ENCODE assay signal across 1 cellular context in genomic region chr15:50182233-50183013, GRCh38.
TF ChIP-seq lines count a peak whose summit lies in the region.

No MANE protein-coding gene starts in this region.

TF ChIP-seq in K562, 482 proteins besides CTCF, POLR2A, EP300 and RAD21 (continued from another document and continues in another):
- TF ChIP-seq, protein P1, sequence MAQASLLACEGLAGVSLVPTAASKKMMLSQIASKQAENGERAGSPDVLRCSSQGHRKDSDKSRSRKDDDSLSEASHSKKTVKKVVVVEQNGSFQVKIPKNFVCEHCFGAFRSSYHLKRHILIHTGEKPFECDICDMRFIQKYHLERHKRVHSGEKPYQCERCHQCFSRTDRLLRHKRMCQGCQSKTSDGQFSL (CRISPR knock-in tag; IDR thresholded peaks at IDR 0.05): no peak
- TF ChIP-seq, protein P1 (tag; IDR thresholded peaks at IDR 0.05): no peak
- no peak for TF ChIP-seq KLF16 (IDR thresholded peaks at IDR 0.05)
- TF ChIP-seq CTBP1 (IDR thresholded peaks at IDR 0.05; ENCODE audit: borderline replicate concordance): peak; percentile 88
- TF ChIP-seq, protein P2, sequence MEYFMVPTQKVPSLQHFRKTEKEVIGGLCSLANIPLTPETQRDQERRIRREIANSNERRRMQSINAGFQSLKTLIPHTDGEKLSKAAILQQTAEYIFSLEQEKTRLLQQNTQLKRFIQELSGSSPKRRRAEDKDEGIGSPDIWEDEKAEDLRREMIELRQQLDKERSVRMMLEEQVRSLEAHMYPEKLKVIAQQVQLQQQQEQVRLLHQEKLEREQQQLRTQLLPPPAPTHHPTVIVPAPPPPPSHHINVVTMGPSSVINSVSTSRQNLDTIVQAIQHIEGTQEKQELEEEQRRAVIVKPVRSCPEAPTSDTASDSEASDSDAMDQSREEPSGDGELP (CRISPR knock-in tag; IDR thresholded peaks at IDR 0.05; ENCODE audit: borderline replicate concordance): no peak
- TF ChIP-seq MECOM (CRISPR knock-in tag; IDR thresholded peaks at IDR 0.05): no peak
- no peak for TF ChIP-seq TFAM (CRISPR knock-in tag; conservative IDR thresholded peaks at IDR 0.05)
- no peak for TF ChIP-seq ZNF239 (CRISPR knock-in tag; IDR thresholded peaks at IDR 0.05)
- TF ChIP-seq CHD1 (IDR thresholded peaks at IDR 0.05; ENCODE audit: low read length): peak; percentile 85
- no peak for TF ChIP-seq KDM1A (IDR thresholded peaks at IDR 0.05)
- no peak for TF ChIP-seq SREBF1 (IDR thresholded peaks at IDR 0.05; ENCODE audit: borderline replicate concordance, low read depth, low read length)
- peak; percentile 81 for TF ChIP-seq RB1 (IDR thresholded peaks at IDR 0.05; ENCODE audit: low read depth)
- TF ChIP-seq MXD1 (CRISPR knock-in tag; IDR thresholded peaks at IDR 0.05; ENCODE audit: borderline replicate concordance, poor library complexity, severe bottlenecking): no peak
- TF ChIP-seq ERF (CRISPR knock-in tag; IDR thresholded peaks at IDR 0.05): peak; percentile 57; the same call in 1 of the 2 replicates
- TF ChIP-seq ZNF695 (CRISPR knock-in tag; IDR thresholded peaks at IDR 0.05): no peak
- no peak for TF ChIP-seq POLR2H (tag; IDR thresholded peaks at IDR 0.05; ENCODE audit: low read depth)
- TF ChIP-seq JUND (IDR thresholded peaks at IDR 0.05; ENCODE audit: borderline replicate concordance, low read depth, low read length): no peak
- TF ChIP-seq JUND (tag; IDR thresholded peaks at IDR 0.05; ENCODE audit: borderline replicate concordance, low read depth, low read length): no peak
- peak; percentile 60 for TF ChIP-seq HNRNPLL (IDR thresholded peaks at IDR 0.05; ENCODE audit: low read depth, low read length, poor library complexity, severe bottlenecking)
- TF ChIP-seq TRIM28 (IDR thresholded peaks at IDR 0.05): no peak
- no peak for TF ChIP-seq ZKSCAN1 (IDR thresholded peaks at IDR 0.05; ENCODE audit: low read depth, low read length)
- no peak for TF ChIP-seq HNRNPH1 (optimal IDR thresholded peaks at IDR 0.05; ENCODE audit: low read depth, low read length)
- peak; percentile 47; the same call in 1 of the 2 replicates for TF ChIP-seq SOX6 (IDR thresholded peaks at IDR 0.05)
- no peak for TF ChIP-seq ZBTB9 (CRISPR knock-in tag; IDR thresholded peaks at IDR 0.05)
- no peak for TF ChIP-seq ARNT (IDR thresholded peaks at IDR 0.05)
- TF ChIP-seq POLR3A (IDR thresholded peaks at IDR 0.05; ENCODE audit: borderline replicate concordance, extremely low read depth, insufficient read depth, insufficient read length): no peak
- TF ChIP-seq MTA2 (IDR thresholded peaks at IDR 0.05; ENCODE audit: low read depth): no peak
- no peak for TF ChIP-seq LARP7 (IDR thresholded peaks at IDR 0.05)
- peak; percentile 52 for TF ChIP-seq FIP1L1 (IDR thresholded peaks at IDR 0.05; ENCODE audit: low read depth, low read length, poor library complexity, severe bottlenecking)
- TF ChIP-seq MAFF (IDR thresholded peaks at IDR 0.05; ENCODE audit: low read length): no peak
- peak; percentile 70; the same call in 1 of the 2 replicates for TF ChIP-seq CBFB (CRISPR knock-in tag; IDR thresholded peaks at IDR 0.05)
- TF ChIP-seq THRA (IDR thresholded peaks at IDR 0.05): no peak
- TF ChIP-seq CEBPG (CRISPR knock-in tag; IDR thresholded peaks at IDR 0.05): no peak
- no peak for TF ChIP-seq CEBPG (tag; conservative IDR thresholded peaks at IDR 0.05 in 1 of 2, IDR thresholded peaks at IDR 0.05 in 1 of 2)
- TF ChIP-seq ILK (tag; IDR thresholded peaks at IDR 0.05; ENCODE audit: borderline replicate concordance, low read depth): no peak
- TF ChIP-seq NR4A1 (CRISPR knock-in tag; IDR thresholded peaks at IDR 0.05): no peak
- 0 out of 2 replicates have a peak, but pooled peaks have one; percentile 53 for TF ChIP-seq NR4A1 (tag; IDR thresholded peaks at IDR 0.05)
- TF ChIP-seq HDAC6 (IDR thresholded peaks at IDR 0.05; ENCODE audit: low read depth, low read length): peak; percentile 51; the same call in 1 of the 2 replicates
- TF ChIP-seq CREB3 (tag; conservative IDR thresholded peaks at IDR 0.05; ENCODE audit: low read depth): no peak
- no peak for TF ChIP-seq LCOR (CRISPR knock-in tag; IDR thresholded peaks at IDR 0.05)
- TF ChIP-seq SMAD2 (IDR thresholded peaks at IDR 0.05; ENCODE audit: low read depth, low read length): no peak
- no peak for TF ChIP-seq RHOXF2B (CRISPR knock-in tag; conservative IDR thresholded peaks at IDR 0.05)
- no peak for TF ChIP-seq SMARCC2 (IDR thresholded peaks at IDR 0.05; ENCODE audit: low read depth)
- no peak for TF ChIP-seq ZNF217 (CRISPR knock-in tag; IDR thresholded peaks at IDR 0.05)
- no peak; the same call in 1 of the 2 replicates for TF ChIP-seq ZNF586 (CRISPR knock-in tag; conservative IDR thresholded peaks at IDR 0.05)
- TF ChIP-seq NRF1 (conservative IDR thresholded peaks at IDR 0.05 in 1 of 2, IDR thresholded peaks at IDR 0.05 in 1 of 2): peak; percentile 82 to 84
- no peak for TF ChIP-seq ZNF408 (CRISPR knock-in tag; IDR thresholded peaks at IDR 0.05; ENCODE audit: low read depth)
- TF ChIP-seq PPARD (CRISPR knock-in tag; IDR thresholded peaks at IDR 0.05): no peak
- TF ChIP-seq, protein P3, sequence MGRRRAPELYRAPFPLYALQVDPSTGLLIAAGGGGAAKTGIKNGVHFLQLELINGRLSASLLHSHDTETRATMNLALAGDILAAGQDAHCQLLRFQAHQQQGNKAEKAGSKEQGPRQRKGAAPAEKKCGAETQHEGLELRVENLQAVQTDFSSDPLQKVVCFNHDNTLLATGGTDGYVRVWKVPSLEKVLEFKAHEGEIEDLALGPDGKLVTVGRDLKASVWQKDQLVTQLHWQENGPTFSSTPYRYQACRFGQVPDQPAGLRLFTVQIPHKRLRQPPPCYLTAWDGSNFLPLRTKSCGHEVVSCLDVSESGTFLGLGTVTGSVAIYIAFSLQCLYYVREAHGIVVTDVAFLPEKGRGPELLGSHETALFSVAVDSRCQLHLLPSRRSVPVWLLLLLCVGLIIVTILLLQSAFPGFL (CRISPR knock-in tag; IDR thresholded peaks at IDR 0.05): no peak
- no peak for TF ChIP-seq ID3 (CRISPR knock-in tag; IDR thresholded peaks at IDR 0.05)
- peak; percentile 73; the same call in 1 of the 2 replicates for TF ChIP-seq ID3 (tag; IDR thresholded peaks at IDR 0.05)
- TF ChIP-seq, protein P4, sequence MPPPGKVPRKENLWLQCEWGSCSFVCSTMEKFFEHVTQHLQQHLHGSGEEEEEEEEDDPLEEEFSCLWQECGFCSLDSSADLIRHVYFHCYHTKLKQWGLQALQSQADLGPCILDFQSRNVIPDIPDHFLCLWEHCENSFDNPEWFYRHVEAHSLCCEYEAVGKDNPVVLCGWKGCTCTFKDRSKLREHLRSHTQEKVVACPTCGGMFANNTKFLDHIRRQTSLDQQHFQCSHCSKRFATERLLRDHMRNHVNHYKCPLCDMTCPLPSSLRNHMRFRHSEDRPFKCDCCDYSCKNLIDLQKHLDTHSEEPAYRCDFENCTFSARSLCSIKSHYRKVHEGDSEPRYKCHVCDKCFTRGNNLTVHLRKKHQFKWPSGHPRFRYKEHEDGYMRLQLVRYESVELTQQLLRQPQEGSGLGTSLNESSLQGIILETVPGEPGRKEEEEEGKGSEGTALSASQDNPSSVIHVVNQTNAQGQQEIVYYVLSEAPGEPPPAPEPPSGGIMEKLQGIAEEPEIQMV (tag; conservative IDR thresholded peaks at IDR 0.05; ENCODE audit: low read depth): no peak
- no peak for TF ChIP-seq MYNN (IDR thresholded peaks at IDR 0.05)
- no peak for TF ChIP-seq MYNN (CRISPR knock-in tag; IDR thresholded peaks at IDR 0.05)
- TF ChIP-seq, protein P5, sequence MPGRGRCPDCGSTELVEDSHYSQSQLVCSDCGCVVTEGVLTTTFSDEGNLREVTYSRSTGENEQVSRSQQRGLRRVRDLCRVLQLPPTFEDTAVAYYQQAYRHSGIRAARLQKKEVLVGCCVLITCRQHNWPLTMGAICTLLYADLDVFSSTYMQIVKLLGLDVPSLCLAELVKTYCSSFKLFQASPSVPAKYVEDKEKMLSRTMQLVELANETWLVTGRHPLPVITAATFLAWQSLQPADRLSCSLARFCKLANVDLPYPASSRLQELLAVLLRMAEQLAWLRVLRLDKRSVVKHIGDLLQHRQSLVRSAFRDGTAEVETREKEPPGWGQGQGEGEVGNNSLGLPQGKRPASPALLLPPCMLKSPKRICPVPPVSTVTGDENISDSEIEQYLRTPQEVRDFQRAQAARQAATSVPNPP (IDR thresholded peaks at IDR 0.05; ENCODE audit: borderline replicate concordance, insufficient read depth, insufficient read length): no peak
- 0 out of 2 replicates have a peak, but pooled peaks have one; percentile 53 for TF ChIP-seq MYC (IDR thresholded peaks at IDR 0.05; ENCODE audit: low read depth, low read length)
- TF ChIP-seq MYC (CRISPR knock-in tag; IDR thresholded peaks at IDR 0.05; ENCODE audit: borderline replicate concordance, low read depth): no peak
- no peak for TF ChIP-seq ZNF146 (CRISPR knock-in tag; IDR thresholded peaks at IDR 0.05; ENCODE audit: unreplicated experiment)
- peak; percentile 57; the same call in 1 of the 2 replicates for TF ChIP-seq SMAD4 (CRISPR knock-in tag; conservative IDR thresholded peaks at IDR 0.05)
- no peak for TF ChIP-seq TAF15 (IDR thresholded peaks at IDR 0.05; ENCODE audit: low read depth, low read length)
- TF ChIP-seq, protein P6, sequence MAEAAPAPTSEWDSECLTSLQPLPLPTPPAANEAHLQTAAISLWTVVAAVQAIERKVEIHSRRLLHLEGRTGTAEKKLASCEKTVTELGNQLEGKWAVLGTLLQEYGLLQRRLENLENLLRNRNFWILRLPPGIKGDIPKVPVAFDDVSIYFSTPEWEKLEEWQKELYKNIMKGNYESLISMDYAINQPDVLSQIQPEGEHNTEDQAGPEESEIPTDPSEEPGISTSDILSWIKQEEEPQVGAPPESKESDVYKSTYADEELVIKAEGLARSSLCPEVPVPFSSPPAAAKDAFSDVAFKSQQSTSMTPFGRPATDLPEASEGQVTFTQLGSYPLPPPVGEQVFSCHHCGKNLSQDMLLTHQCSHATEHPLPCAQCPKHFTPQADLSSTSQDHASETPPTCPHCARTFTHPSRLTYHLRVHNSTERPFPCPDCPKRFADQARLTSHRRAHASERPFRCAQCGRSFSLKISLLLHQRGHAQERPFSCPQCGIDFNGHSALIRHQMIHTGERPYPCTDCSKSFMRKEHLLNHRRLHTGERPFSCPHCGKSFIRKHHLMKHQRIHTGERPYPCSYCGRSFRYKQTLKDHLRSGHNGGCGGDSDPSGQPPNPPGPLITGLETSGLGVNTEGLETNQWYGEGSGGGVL (CRISPR knock-in tag; IDR thresholded peaks at IDR 0.05): no peak
